In genomic region chr18:65725421-65726050, GRCh38 we compare ENCODE assay signal across 9 cellular contexts. TPM values are rescaled to one million over a fixed set of nuclear protein-coding genes. Genes with fewer than 3 reads are reported as not detected.
A peak's percentile ranks its signal among the peaks of the same experiment; 100 is the strongest.
DNase-seq lines count a peak whose midpoint lies in the region; ATAC-seq and TF ChIP-seq lines count a peak whose summit lies in the region.
"Had no signal": no experiment of that assay in that cellular context is flagged by ENCODE, and none has a peak within 500 bp of the region (broad histone marks: within the 10 kb centered on the region; RNA-seq: fewer than 3 reads in every experiment).

No MANE protein-coding gene starts in this region.

- ATAC-seq in foreskin keratinocyte (no peak), gastroesophageal sphincter (no peak), GM21526 (IDR thresholded peaks at IDR 0.05; ENCODE audit: low FRiP score, unreplicated experiment) (no peak)

- H3K36me3 ChIP-seq in H7 (replicated peaks; ENCODE audit: control insufficient read depth, insufficient read depth, low read length) (no peaks in the 10 kb centered on the region), gastroesophageal sphincter (no peaks in the 10 kb centered on the region)

- WGBS in gastroesophageal sphincter (ENCODE audit: low coverage in 1 of 2), 2 donors = 23 to 24% methylated on average over 5 to 8 of the region's 8 CpGs

- TF ChIP-seq EP300 in gastroesophageal sphincter (IDR thresholded peaks at IDR 0.05) = no peak

- DNase-seq in A172 (ENCODE audit: low spot score) (peak; percentile 1), H7 (peak; percentile 7), NCI-H748 treated with DMSO at 0.1 percent for 48 hours (lab: John Stamatoyannopoulos, UW) (peak; percentile 75), foreskin keratinocyte (no peak), mesenteric fat pad (ENCODE audit: low spot score) (no peak), HuH-7.5 (ENCODE audit: low spot score) (no peak)

- H3K4me3 ChIP-seq in H7 (ENCODE audit: insufficient read depth, low read depth, low read length) = no peak overlapping the region
- H3K4me3 ChIP-seq in gastroesophageal sphincter = no peak overlapping the region

- no peaks in the 10 kb centered on the region for H3K9me3 ChIP-seq in gastroesophageal sphincter

- no peaks in the 10 kb centered on the region; the same call in 1 of the 2 replicates for H3K27me3 ChIP-seq in H7 (ENCODE audit: control insufficient read depth, insufficient read depth, low read length)
- no peaks in the 10 kb centered on the region for H3K27me3 ChIP-seq in foreskin keratinocyte
- H3K27me3 ChIP-seq in gastroesophageal sphincter = no peaks in the 10 kb centered on the region

- H3K4me1 ChIP-seq in foreskin keratinocyte = no peaks in the 10 kb centered on the region
- no peaks in the 10 kb centered on the region for H3K4me1 ChIP-seq in gastroesophageal sphincter

- no peak for TF ChIP-seq POLR2A in gastroesophageal sphincter (IDR thresholded peaks at IDR 0.05)

- TF ChIP-seq CTCF in foreskin keratinocyte (conservative IDR thresholded peaks at IDR 0.05) = peak; percentile 21
- TF ChIP-seq CTCF in gastroesophageal sphincter (IDR thresholded peaks at IDR 0.05) = no peak

- H3K27ac ChIP-seq in foreskin keratinocyte = no peak overlapping the region
- no peak overlapping the region for H3K27ac ChIP-seq in gastroesophageal sphincter

RNA-seq across cellular contexts. Expression of gene CDH7, which starts 25.3 kb away (rescaled TPM):
- total RNA-seq in A172 (2014; rRNA removed; shearing (Covaris generic)) = not detected in 2 replicates
- 0.11 and 0.17 TPM in 2 replicates for total RNA-seq in H7 (2014; rRNA removed; shearing (Covaris generic))
- total RNA-seq in foreskin keratinocyte = not detected in 2 replicates
- polyA plus RNA-seq in foreskin keratinocyte = not detected in 2 replicates
- under 1 TPM in 1 of 4 donors, not detected in 3; 0.04 TPM for total RNA-seq in gastroesophageal sphincter
- total RNA-seq in mesenteric fat pad = not detected
- total RNA-seq: fibroblast of lung had no signal
- polyA plus RNA-seq: fibroblast of lung had no signal

Comparison
In these comparisons a context has a peak if more than half of its experiments do, and no peak if none do; other contexts are left out.
1. DNase-seq: peak in A172 (single experiment), H7 (single experiment) and NCI-H748 treated with DMSO at 0.1 percent for 48 hours (single experiment); none in foreskin keratinocyte (0 of 2), mesenteric fat pad (single experiment) and HuH-7.5 (single experiment).